In genomic region chr10:569961-570630, GRCh38 we compare ENCODE assay signal across 19 cellular contexts.
"Had no signal": no experiment of that assay in that cellular context is flagged by ENCODE, and none has a peak within 500 bp of the region (broad histone marks: within the 10 kb centered on the region; RNA-seq: fewer than 3 reads in every experiment).

No MANE protein-coding gene starts in this region.

- H3K9me3 ChIP-seq: body of pancreas, uterus had no signal

- H3K4me3 ChIP-seq: body of pancreas, uterus had no signal

- H3K36me3 ChIP-seq: uterus had no signal

- H3K4me1 ChIP-seq: body of pancreas, uterus had no signal

- H3K27me3 ChIP-seq: body of pancreas, uterus had no signal

- DNase-seq: activated CD4-positive, alpha-beta T cell treated with anti-CD3 and anti-CD28 coated beads for 4 hours; activated CD4-positive, alpha-beta T cell treated with anti-CD3 and anti-CD28 coated beads, Interleukin-2, amount 50 U/mL, for 48 hours; activated CD4-positive, CD25-positive, alpha-beta regulatory T cell; activated naive CD4-positive, alpha-beta T cell treated with Interleukin-2 at 50 U/mL for 16 hours; activated naive CD8-positive, alpha-beta T cell treated with anti-CD3 and anti-CD28 coated beads, Interleukin-2, amount 10 ng/mL, durations not matched to agents 7 days and 5 days; activated T-cell treated with anti-CD3 and anti-CD28 coated beads, Interleukin-2, amount 50 U/mL, for 48 hours; anterior cingulate cortex; body of pancreas; caudate nucleus; effector CD8-positive, alpha-beta T cell; erythroblast; left colon; nephron progenitor cell; nucleus accumbens; posterior cingulate gyrus; stimulated activated CD4-positive, alpha-beta T cell treated with anti-CD3 and anti-CD28 coated beads, Interleukin-4, amount 100 ng/mL, for 1 hour; stimulated activated naive CD4-positive, alpha-beta T cell treated with Interleukin-2 at 50 U/mL for 16 hours; T1000; uterus had no signal

- H3K27ac ChIP-seq: body of pancreas, uterus had no signal

- ATAC-seq: body of pancreas, left colon had no signal
